In the genomic region with DNA sequence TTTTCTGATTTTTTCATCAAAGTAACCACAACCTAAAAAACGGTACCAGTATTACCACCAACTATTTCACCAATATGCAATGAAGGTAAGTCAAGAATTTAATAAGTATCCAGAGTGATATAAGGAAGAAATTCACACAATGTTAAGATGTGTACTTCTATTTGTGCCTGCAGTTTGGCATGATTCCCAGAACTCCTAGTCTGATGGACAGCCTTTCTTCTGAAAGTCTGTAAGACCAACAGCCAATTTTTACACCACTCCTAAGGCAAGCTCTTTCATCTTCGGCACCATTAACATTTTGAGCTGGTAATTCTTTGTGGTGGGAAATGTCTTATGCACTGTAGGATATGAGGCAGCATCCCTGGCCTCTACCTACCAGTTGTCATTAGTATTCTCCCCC, we compare ENCODE assay signal across 15 cellular contexts.
DNase-seq lines count a peak whose midpoint lies in the region; ATAC-seq lines count a peak whose summit lies in the region.
"Had no signal": no experiment of that assay in that cellular context is flagged by ENCODE, and none has a peak within 500 bp of the region (broad histone marks: within the 10 kb centered on the region; RNA-seq: fewer than 3 reads in every experiment).

No MANE protein-coding gene starts in this region.

- ATAC-seq in HG03175 (IDR thresholded peaks at IDR 0.05; ENCODE audit: unreplicated experiment), result no peak

- peak; percentile 1 for DNase-seq in NCI-H82 (lab: John Stamatoyannopoulos, UW)
- no peak for DNase-seq in NCI-H82 treated with DMSO at 0.1 percent for 48 hours (lab: John Stamatoyannopoulos, UW; ENCODE audit: unreplicated experiment)
- DNase-seq in RPMI7951 (ENCODE audit: low read depth), result peak; percentile 5
- peak; percentile 9 for DNase-seq in globus pallidus (ENCODE audit: low spot score)
- peak; percentile 9 for DNase-seq in smooth muscle cell of the brain vasculature (ENCODE audit: low read depth, low spot score)
- no peak for DNase-seq in DMS53 treated with DMSO at 0.1 percent for 48 hours (lab: John Stamatoyannopoulos, UW; ENCODE audit: unreplicated experiment)
- DNase-seq in NCI-H345 treated with DMSO at 0.1 percent for 48 hours (lab: John Stamatoyannopoulos, UW; ENCODE audit: unreplicated experiment), result no peak
- DNase-seq: activated CD4-positive, alpha-beta T cell treated with anti-CD3 and anti-CD28 coated beads for 1 hour; activated CD8-positive, alpha-beta memory T cell treated with anti-CD3 and anti-CD28 coated beads, Interleukin-2, amount 50 U/mL, for 48 hours; activated naive CD4-positive, alpha-beta T cell treated with Interleukin-2 at 50 U/mL for 16 hours; effector memory CD4-positive, alpha-beta T cell; NCI-H2081; SJCRH30; transverse colon had no signal

Comparison
In these comparisons a context has a peak if more than half of its experiments do, and no peak if none do; other contexts are left out.
1. DNase-seq: peak in NCI-H82 (single experiment), RPMI7951 (single experiment), globus pallidus (single experiment) and smooth muscle cell of the brain vasculature (single experiment); none in NCI-H82 treated with DMSO at 0.1 percent for 48 hours (single experiment), DMS53 treated with DMSO at 0.1 percent for 48 hours (single experiment) and NCI-H345 treated with DMSO at 0.1 percent for 48 hours (single experiment).